In the genomic region with DNA sequence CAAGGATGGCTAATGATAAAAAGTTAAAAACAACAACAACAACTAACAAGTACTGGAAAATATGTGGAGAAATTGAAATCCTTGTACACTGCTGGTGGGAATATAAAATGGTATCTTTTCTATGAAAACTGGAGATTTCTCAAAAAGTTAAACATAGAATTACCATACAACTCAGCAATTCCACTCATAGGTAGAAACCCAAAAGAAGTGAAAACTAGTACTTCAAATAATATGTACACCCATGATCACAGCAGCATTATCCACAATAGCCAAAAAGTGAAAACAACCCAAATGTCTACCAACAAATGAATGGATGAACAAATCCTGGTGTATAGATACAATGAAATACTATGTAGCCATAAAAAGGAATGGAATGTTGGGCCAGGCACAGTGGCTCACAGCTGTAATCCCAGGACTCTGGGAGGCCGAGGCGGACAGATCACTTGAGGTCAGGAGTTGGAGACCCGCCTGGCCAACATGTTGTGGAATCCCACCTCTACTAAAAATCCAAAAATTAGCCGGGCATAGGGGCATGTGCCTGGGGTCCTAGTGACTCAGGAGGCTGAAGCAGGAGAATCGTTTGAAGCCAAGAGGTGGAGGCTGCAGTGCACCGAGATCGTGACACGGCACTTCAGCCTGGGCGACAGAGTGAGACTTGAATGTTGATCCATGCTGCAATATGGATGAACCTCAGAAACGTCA, we compare ENCODE assay signal across 29 cellular contexts.
"Had no signal": no experiment of that assay in that cellular context is flagged by ENCODE, and none has a peak within 500 bp of the region (broad histone marks: within the 10 kb centered on the region; RNA-seq: fewer than 3 reads in every experiment).

No MANE protein-coding gene starts in this region.

- H3K4me3 ChIP-seq: adrenal gland, body of pancreas had no signal

- H3K27ac Mint-ChIP-seq: activated CD4-positive, alpha-beta memory T cell treated with anti-CD3 and anti-CD28 coated beads for 36 hours; activated CD4-positive, alpha-beta T cell treated with anti-CD3 and anti-CD28 coated beads for 36 hours; activated CD4-positive, alpha-beta T cell treated with anti-CD3 and anti-CD28 coated beads, Interleukin-2, amount 10 ng/mL, durations not matched to agents 24 days and 14 days; activated CD8-positive, alpha-beta memory T cell treated with anti-CD3 and anti-CD28 coated beads, Interleukin-2, amount 10 ng/mL, durations not matched to agents 7 days and 5 days; activated CD8-positive, alpha-beta T cell treated with anti-CD3 and anti-CD28 coated beads, Interleukin-2, amount 10 ng/mL, durations not matched to agents 7 days and 5 days; activated naive CD8-positive, alpha-beta T cell treated with anti-CD3 and anti-CD28 coated beads for 36 hours; activated naive CD8-positive, alpha-beta T cell treated with anti-CD3 and anti-CD28 coated beads, Interleukin-2, amount 50 U/mL, for 24 hours; activated T-cell treated with anti-CD3 and anti-CD28 coated beads, Interleukin-2, amount 50 U/mL, for 72 hours had no signal

- H3K27me3 ChIP-seq: adrenal gland, body of pancreas had no signal

- H3K9me3 Mint-ChIP-seq: activated CD4-positive, alpha-beta memory T cell treated with anti-CD3 and anti-CD28 coated beads for 36 hours; activated CD4-positive, alpha-beta T cell treated with anti-CD3 and anti-CD28 coated beads, Interleukin-2, amount 10 ng/mL, durations not matched to agents 24 days and 14 days; activated T-cell treated with anti-CD3 and anti-CD28 coated beads, Interleukin-2, amount 50 U/mL, for 72 hours had no signal

- FAIRE-seq: colon, endometrium had no signal

- H3K9me3 ChIP-seq: adrenal gland, body of pancreas had no signal

- H3K27ac ChIP-seq: adrenal gland, body of pancreas had no signal

- H3K4me1 Mint-ChIP-seq: activated CD8-positive, alpha-beta memory T cell treated with anti-CD3 and anti-CD28 coated beads, Interleukin-2, amount 10 ng/mL, durations not matched to agents 7 days and 5 days had no signal

- ATAC-seq: activated CD4-positive, alpha-beta T cell treated with anti-CD3 and anti-CD28 coated beads for 36 hours; activated CD8-positive, alpha-beta memory T cell treated with anti-CD3 and anti-CD28 coated beads, Interleukin-2, amount 10 ng/mL, durations not matched to agents 7 days and 5 days; activated CD8-positive, alpha-beta T cell treated with anti-CD3 and anti-CD28 coated beads, Interleukin-2, amount 10 ng/mL, durations not matched to agents 7 days and 5 days; activated naive CD8-positive, alpha-beta T cell treated with anti-CD3 and anti-CD28 coated beads, Interleukin-2, amount 50 U/mL, for 24 hours; activated T-cell treated with anti-CD3 and anti-CD28 coated beads, Interleukin-2, amount 50 U/mL, for 72 hours; body of pancreas; esophagus mucosa had no signal

- H3K27me3 Mint-ChIP-seq: activated CD4-positive, alpha-beta memory T cell treated with anti-CD3 and anti-CD28 coated beads for 36 hours; activated CD4-positive, alpha-beta T cell treated with anti-CD3 and anti-CD28 coated beads for 36 hours; activated CD4-positive, alpha-beta T cell treated with anti-CD3 and anti-CD28 coated beads, Interleukin-2, amount 10 ng/mL, durations not matched to agents 24 days and 14 days; activated CD8-positive, alpha-beta memory T cell treated with anti-CD3 and anti-CD28 coated beads, Interleukin-2, amount 10 ng/mL, durations not matched to agents 7 days and 5 days; activated naive CD8-positive, alpha-beta T cell treated with anti-CD3 and anti-CD28 coated beads for 36 hours; activated naive CD8-positive, alpha-beta T cell treated with anti-CD3 and anti-CD28 coated beads, Interleukin-2, amount 50 U/mL, for 24 hours had no signal

- DNase-seq: activated CD4-positive, alpha-beta memory T cell treated with anti-CD3 and anti-CD28 coated beads for 36 hours; activated CD4-positive, alpha-beta T cell treated with anti-CD3 and anti-CD28 coated beads for 36 hours; activated CD4-positive, alpha-beta T cell treated with anti-CD3 and anti-CD28 coated beads, Interleukin-2, amount 10 ng/mL, durations not matched to agents 24 days and 14 days; activated CD4-positive, CD25-positive, alpha-beta regulatory T cell; activated CD4-positive, CD25-positive, alpha-beta regulatory T cell treated with anti-CD3 and anti-CD28 coated beads, Interleukin-2, amount 50 U/mL, for 72 hours; activated CD8-positive, alpha-beta memory T cell treated with anti-CD3 and anti-CD28 coated beads, Interleukin-2, amount 10 ng/mL, durations not matched to agents 7 days and 5 days; activated CD8-positive, alpha-beta memory T cell treated with anti-CD3 and anti-CD28 coated beads, Interleukin-2, amount 50 U/mL, for 4 hours; activated CD8-positive, alpha-beta T cell treated with anti-CD3 and anti-CD28 coated beads, Interleukin-2, amount 10 ng/mL, durations not matched to agents 7 days and 5 days; activated effector memory CD4-positive, alpha-beta T cell treated with Interleukin-2 at 50 U/mL for 16 hours; activated gamma-delta T cell treated with Interleukin-2 at 50 U/mL for 16 hours; activated naive CD4-positive, alpha-beta T cell treated with anti-CD3 and anti-CD28 coated beads, Interleukin-2, amount 50 U/mL, for 16 hours; activated naive CD4-positive, alpha-beta T cell treated with Interleukin-2 at 50 U/mL for 16 hours; activated naive CD8-positive, alpha-beta T cell treated with anti-CD3 and anti-CD28 coated beads for 36 hours; activated naive CD8-positive, alpha-beta T cell treated with anti-CD3 and anti-CD28 coated beads, Interleukin-2, amount 50 U/mL, for 24 hours; activated T-cell treated with anti-CD3 and anti-CD28 coated beads, Interleukin-2, amount 50 U/mL, for 1 hour; activated T-cell treated with anti-CD3 and anti-CD28 coated beads, Interleukin-2, amount 50 U/mL, for 72 hours; adrenal gland; amygdala; aorta; body of pancreas; caudate nucleus; effector CD8-positive, alpha-beta T cell; foreskin fibroblast; head of caudate nucleus; T-helper 1 cell; T-helper 2 cell had no signal

- H3K36me3 ChIP-seq: adrenal gland had no signal

- H3K4me3 Mint-ChIP-seq: activated CD4-positive, alpha-beta memory T cell treated with anti-CD3 and anti-CD28 coated beads for 36 hours; activated CD4-positive, alpha-beta T cell treated with anti-CD3 and anti-CD28 coated beads for 36 hours; activated CD4-positive, alpha-beta T cell treated with anti-CD3 and anti-CD28 coated beads, Interleukin-2, amount 10 ng/mL, durations not matched to agents 24 days and 14 days; activated CD8-positive, alpha-beta memory T cell treated with anti-CD3 and anti-CD28 coated beads, Interleukin-2, amount 10 ng/mL, durations not matched to agents 7 days and 5 days; activated CD8-positive, alpha-beta T cell treated with anti-CD3 and anti-CD28 coated beads, Interleukin-2, amount 10 ng/mL, durations not matched to agents 7 days and 5 days; activated naive CD8-positive, alpha-beta T cell treated with anti-CD3 and anti-CD28 coated beads for 36 hours; activated naive CD8-positive, alpha-beta T cell treated with anti-CD3 and anti-CD28 coated beads, Interleukin-2, amount 50 U/mL, for 24 hours; activated T-cell treated with anti-CD3 and anti-CD28 coated beads, Interleukin-2, amount 50 U/mL, for 72 hours had no signal
